ENCODE assay signal across 9 cellular contexts in genomic region chr5:143824851-143825720, GRCh38. TPM values are rescaled to one million over a fixed set of nuclear protein-coding genes. Genes with fewer than 3 reads are reported as not detected.
DNase-seq lines count a peak whose midpoint lies in the region; ATAC-seq, FAIRE-seq and TF ChIP-seq lines count a peak whose summit lies in the region.
"Had no signal": no experiment of that assay in that cellular context is flagged by ENCODE, and none has a peak within 500 bp of the region (broad histone marks: within the 10 kb centered on the region; RNA-seq: fewer than 3 reads in every experiment).

No MANE protein-coding gene starts in this region.

- H3K14ac ChIP-seq in H1 (ENCODE audit: insufficient read length): no peak overlapping the region

- intact Hi-C loops in CD4-positive, alpha-beta T cell (cut with DNase I, micrococcal nuclease): loop anchor here (1.0 to 10.0 kb wide), 13 partner anchors 368 to 1110 kb away; partner anchors contain the start of gene NR3C1 (in 1 of the 2)

- no peaks in the 10 kb centered on the region for H3K9me3 ChIP-seq in CD4-positive, alpha-beta T cell (ENCODE audit: control insufficient read depth, low read length)
- H3K9me3 ChIP-seq in H1 (ENCODE audit: insufficient read depth in 2 of 2, low read depth in 1 of 2, low read length in 1 of 2): no peaks in the 10 kb centered on the region

- peak overlapping the region; percentile 78; the same call in 1 of the 2 replicates for H2AFZ ChIP-seq in H1 (ENCODE audit: low read length)

- no peak overlapping the region for H2BK5ac ChIP-seq in H1 (ENCODE audit: low read depth, low read length)

- H3K9ac ChIP-seq in H1 (replicated peaks in 1 of 4; ENCODE audit: extremely low read depth in 1 of 4, low read depth in 3 of 4, low read length in 3 of 4): no peak overlapping the region

- CTCF ChIA-PET in CD4-positive, alpha-beta T cell (lab: Charles Lee): interaction anchor here (0.6 to 1.9 kb wide), 16 partner anchors 8 to 1169 kb away, joined by 3 to 7 read pairs (median 3); no protein-coding TSS in a partner anchor
- CTCF ChIA-PET in activated CD8-positive, alpha-beta T cell treated with anti-CD3 and anti-CD28 coated beads, Interleukin-2, amount 10 ng/mL, durations not matched to agents 7 days and 5 days (lab: Charles Lee): interaction anchor here (0.6 to 2.5 kb wide), 33 partner anchors 10 to 1184 kb away, joined by 3 to 12 read pairs (median 4); partner anchors contain the start of gene NR3C1
- CTCF ChIA-PET in H1 (lab: Charles Lee; ENCODE audit: partially characterized antibody): interaction anchor here (0.6 to 3.1 kb wide), 51 partner anchors 9 to 928 kb away, joined by 3 to 11 read pairs (median 3); partner anchors contain the start of gene NR3C1

- no peak overlapping the region for H4K91ac ChIP-seq in H1 (replicated peaks; ENCODE audit: insufficient read length, low read length)

- no peak overlapping the region for H2AK5ac ChIP-seq in H1 (ENCODE audit: low read depth, low read length)

- no peak overlapping the region for H3K4me2 ChIP-seq in H1 (ENCODE audit: insufficient read depth in 1 of 2, low read depth in 2 of 2, low read length in 2 of 2)

- TF ChIP-seq CTCF in CD4-positive, alpha-beta T cell (IDR thresholded peaks at IDR 0.05): peak; percentile 86
- TF ChIP-seq CTCF in H1 (IDR thresholded peaks at IDR 0.05; ENCODE audit: control extremely low read depth in 1 of 3, insufficient read depth in 1 of 3, low read depth in 1 of 3, low read length in 3 of 3): peak; percentile 81 to 94 (median 87)
- TF ChIP-seq CTCF in mesothelial cell of epicardium (IDR thresholded peaks at IDR 0.05; ENCODE audit: unreplicated experiment): peak; percentile 82

- no peak overlapping the region for H3K23ac ChIP-seq in H1 (ENCODE audit: insufficient read length)

- peaks cover 17% of the 10 kb centered on the region for H3K4me1 Mint-ChIP-seq in CD4-positive, alpha-beta T cell (ENCODE audit: low read depth)
- H3K4me1 Mint-ChIP-seq in activated CD8-positive, alpha-beta T cell treated with anti-CD3 and anti-CD28 coated beads, Interleukin-2, amount 10 ng/mL, durations not matched to agents 7 days and 5 days (ENCODE audit: low read depth): peaks cover 21% of the 10 kb centered on the region
- peaks cover 12% of the 10 kb centered on the region for H3K4me1 Mint-ChIP-seq in mesothelial cell of epicardium

- H2BK20ac ChIP-seq in H1 (ENCODE audit: low read length): no peak overlapping the region

- no peaks in the 10 kb centered on the region for H3K79me1 ChIP-seq in H1 (ENCODE audit: low read depth, low read length)

- TF ChIP-seq RAD21 in H1 (IDR thresholded peaks at IDR 0.05 in 1 of 2, conservative IDR thresholded peaks at IDR 0.05 in 1 of 2; ENCODE audit: low read depth in 2 of 2, low read length in 2 of 2): peak; percentile 98 to 99

- no peak overlapping the region for H2BK12ac ChIP-seq in H1 (ENCODE audit: low read depth, low read length)

- no peak overlapping the region for H4K8ac ChIP-seq in H1 (ENCODE audit: extremely low read depth, insufficient read depth, low read length)

- H3K9me3 Mint-ChIP-seq in CD4-positive, alpha-beta T cell: no peaks in the 10 kb centered on the region
- no peaks in the 10 kb centered on the region for H3K9me3 Mint-ChIP-seq in activated CD8-positive, alpha-beta T cell treated with anti-CD3 and anti-CD28 coated beads, Interleukin-2, amount 10 ng/mL, durations not matched to agents 7 days and 5 days (ENCODE audit: insufficient read depth)
- no peaks in the 10 kb centered on the region for H3K9me3 Mint-ChIP-seq in mesothelial cell of epicardium
- H3K9me3 Mint-ChIP-seq: activated naive CD4-positive, alpha-beta T cell treated with anti-CD3 and anti-CD28 coated beads, Interleukin-2, amount 50 U/mL, for 24 hours had no signal

- TF ChIP-seq EP300 in H1 (IDR thresholded peaks at IDR 0.05; ENCODE audit: borderline replicate concordance in 1 of 2, low read depth in 2 of 2, low read length in 2 of 2): no peak

- H3K56ac ChIP-seq in H1 (replicated peaks; ENCODE audit: insufficient read length, low read depth, low read length): no peak overlapping the region

- H3K27ac Mint-ChIP-seq in CD4-positive, alpha-beta T cell: no peak overlapping the region
- H3K27ac Mint-ChIP-seq in activated CD8-positive, alpha-beta T cell treated with anti-CD3 and anti-CD28 coated beads, Interleukin-2, amount 10 ng/mL, durations not matched to agents 7 days and 5 days: no peak overlapping the region
- H3K27ac Mint-ChIP-seq in mesothelial cell of epicardium: no peak overlapping the region
- H3K27ac Mint-ChIP-seq: activated naive CD4-positive, alpha-beta T cell treated with anti-CD3 and anti-CD28 coated beads, Interleukin-2, amount 50 U/mL, for 24 hours had no signal

- POLR2A ChIA-PET in CD4-positive, alpha-beta T cell (lab: Charles Lee): interaction anchor here (0.9 to 2.3 kb wide), 2 partner anchors 363 to 823 kb away, joined by 3 to 9 read pairs; no protein-coding TSS in a partner anchor
- POLR2A ChIA-PET in activated CD8-positive, alpha-beta T cell treated with anti-CD3 and anti-CD28 coated beads, Interleukin-2, amount 10 ng/mL, durations not matched to agents 7 days and 5 days (lab: Charles Lee): interaction anchor here (1.4 kb wide), 1 partner anchor 421 kb away, joined by 6 read pairs; the partner anchor contains the start of gene NR3C1
- POLR2A ChIA-PET in H1 (lab: Charles Lee; ENCODE audit: partially characterized antibody): interaction anchor here (1.0 kb wide), 1 partner anchor 48 kb away, joined by 3 read pairs; no protein-coding TSS in a partner anchor

- H3K27ac ChIP-seq in CD4-positive, alpha-beta T cell (ENCODE audit: low read depth, low read length): no peak overlapping the region
- no peak overlapping the region for H3K27ac ChIP-seq in H1 (ENCODE audit: low read depth, low read length)

- no peaks in the 10 kb centered on the region for H4K20me1 ChIP-seq in H1 (replicated peaks in 1 of 2; ENCODE audit: control insufficient read depth in 1 of 2, insufficient read depth in 2 of 2, low read length in 2 of 2)

- no peak overlapping the region for H2BK15ac ChIP-seq in H1 (ENCODE audit: low read length)

- no peak for TF ChIP-seq POLR2A in H1 (IDR thresholded peaks at IDR 0.05; ENCODE audit: control extremely low read depth in 1 of 2, low read depth in 2 of 2, low read length in 2 of 2)

- no peak overlapping the region for H3K4me3 ChIP-seq in H1 (ENCODE audit: extremely low read depth in 1 of 4, insufficient read depth in 2 of 4, low read depth in 3 of 4, low read length in 4 of 4)

- peak; percentile 75 to 85 (median 80) for DNase-seq in CD4-positive, alpha-beta T cell
- peak; percentile 54 for DNase-seq in NCI-H774 (lab: John Stamatoyannopoulos, UW)
- DNase-seq in activated CD8-positive, alpha-beta T cell treated with anti-CD3 and anti-CD28 coated beads, Interleukin-2, amount 10 ng/mL, durations not matched to agents 7 days and 5 days: peak; percentile 88
- DNase-seq in H1 (ENCODE audit: low read depth in 1 of 2, low spot score in 2 of 2): peak; percentile 80 to 95
- DNase-seq in mesothelial cell of epicardium (ENCODE audit: low spot score in 2 of 2, unreplicated experiment in 2 of 2): peak; percentile 66 to 86
- DNase-seq in stimulated activated CD8-positive, alpha-beta memory T cell treated with anti-CD3 and anti-CD28 coated beads, Interleukin-2, amount 100 ng/mL, for 48 hours (ENCODE audit: low read depth in 2 of 2): peak; percentile 71 to 77

- H3K18ac ChIP-seq in H1 (ENCODE audit: extremely low read depth, low read length): no peak overlapping the region

- peak; percentile 78 for FAIRE-seq in H1 (lab: Jason Lieb, UNC)

- H3K36me3 Mint-ChIP-seq in CD4-positive, alpha-beta T cell (ENCODE audit: low read depth): no peaks in the 10 kb centered on the region
- H3K36me3 Mint-ChIP-seq in activated CD8-positive, alpha-beta T cell treated with anti-CD3 and anti-CD28 coated beads, Interleukin-2, amount 10 ng/mL, durations not matched to agents 7 days and 5 days (ENCODE audit: low read depth): no peaks in the 10 kb centered on the region
- no peaks in the 10 kb centered on the region for H3K36me3 Mint-ChIP-seq in mesothelial cell of epicardium
- H3K36me3 Mint-ChIP-seq: activated naive CD4-positive, alpha-beta T cell treated with anti-CD3 and anti-CD28 coated beads, Interleukin-2, amount 50 U/mL, for 24 hours had no signal

- H3K4ac ChIP-seq in H1 (replicated peaks; ENCODE audit: insufficient read length, low read depth, low read length): no peak overlapping the region

- H3K4me3 Mint-ChIP-seq in CD4-positive, alpha-beta T cell: no peak overlapping the region
- no peak overlapping the region for H3K4me3 Mint-ChIP-seq in activated CD8-positive, alpha-beta T cell treated with anti-CD3 and anti-CD28 coated beads, Interleukin-2, amount 10 ng/mL, durations not matched to agents 7 days and 5 days
- no peak overlapping the region for H3K4me3 Mint-ChIP-seq in mesothelial cell of epicardium
- H3K4me3 Mint-ChIP-seq: activated naive CD4-positive, alpha-beta T cell treated with anti-CD3 and anti-CD28 coated beads, Interleukin-2, amount 50 U/mL, for 24 hours had no signal

- peaks cover 4% of the 10 kb centered on the region for H3K27me3 Mint-ChIP-seq in CD4-positive, alpha-beta T cell
- peaks cover 5% of the 10 kb centered on the region for H3K27me3 Mint-ChIP-seq in activated CD8-positive, alpha-beta T cell treated with anti-CD3 and anti-CD28 coated beads, Interleukin-2, amount 10 ng/mL, durations not matched to agents 7 days and 5 days (ENCODE audit: low read depth)
- no peaks in the 10 kb centered on the region for H3K27me3 Mint-ChIP-seq in mesothelial cell of epicardium (ENCODE audit: low read depth)
- H3K27me3 Mint-ChIP-seq: activated naive CD4-positive, alpha-beta T cell treated with anti-CD3 and anti-CD28 coated beads, Interleukin-2, amount 50 U/mL, for 24 hours had no signal

- WGBS in H1 (ENCODE audit: extremely low coverage in 1 of 2, insufficient coverage in 1 of 2, insufficient read length in 1 of 2, insufficient replicate concordance in 2 of 2, low coverage in 1 of 2, low lambda C conversion rate in 2 of 2, missing lambda C conversion rate in 1 of 2), 2 experiments: 62% methylated on average over 8 of the region's 8 CpGs; no CpG with 5 or more reads in 1 of the 2 experiments

- H4K5ac ChIP-seq in H1 (ENCODE audit: insufficient read length, low read depth, low read length): no peak overlapping the region

- no peaks in the 10 kb centered on the region for H3K4me1 ChIP-seq in H1 (replicated peaks in 1 of 4; ENCODE audit: control insufficient read depth in 3 of 4, insufficient read depth in 4 of 4, low read length in 3 of 4)

- H3K79me2 ChIP-seq in H1 (ENCODE audit: control insufficient read depth in 1 of 2, insufficient read depth in 2 of 2, low read length in 2 of 2): no peaks in the 10 kb centered on the region

- no peaks in the 10 kb centered on the region for H3K23me2 ChIP-seq in H1 (ENCODE audit: low read depth, low read length)

- H2BK120ac ChIP-seq in H1 (replicated peaks; ENCODE audit: low read depth, low read length): no peak overlapping the region

- ATAC-seq in CD4-positive, alpha-beta T cell (ENCODE audit: poor library complexity): peak; percentile 94
- ATAC-seq in GM19351 (IDR thresholded peaks at IDR 0.05; ENCODE audit: unreplicated experiment): peak; percentile 52
- ATAC-seq in HG03520 (IDR thresholded peaks at IDR 0.05; ENCODE audit: unreplicated experiment): peak; percentile 54
- ATAC-seq in activated CD8-positive, alpha-beta T cell treated with anti-CD3 and anti-CD28 coated beads, Interleukin-2, amount 10 ng/mL, durations not matched to agents 7 days and 5 days: peak; percentile 87

- H3K36me3 ChIP-seq in H1 (ENCODE audit: control insufficient read depth in 2 of 4, insufficient read depth in 4 of 4, low read length in 3 of 4): no peaks in the 10 kb centered on the region

- no peaks in the 10 kb centered on the region for H3K27me3 ChIP-seq in CD4-positive, alpha-beta T cell (ENCODE audit: control insufficient read depth, insufficient read depth, low read length)
- no peaks in the 10 kb centered on the region for H3K27me3 ChIP-seq in H1 (replicated peaks in 1 of 4; ENCODE audit: control insufficient read depth in 3 of 4, extremely low read depth in 1 of 4, insufficient read depth in 3 of 4, low read length in 3 of 4)

RNA-seq across cellular contexts. Expression of gene HMHB1, which starts 13.1 kb away (rescaled TPM):
- not detected for total RNA-seq in CD4-positive, alpha-beta T cell
- total RNA-seq in activated CD8-positive, alpha-beta T cell treated with anti-CD3 and anti-CD28 coated beads, Interleukin-2, amount 10 ng/mL, durations not matched to agents 7 days and 5 days: not detected
- total RNA-seq in H1 (2021; fragmentation: NEBNext Ultra II Directional; extraction: Animal tissue kit (Norgen Biotek cat#: 25700)): not detected in 2 replicates
- not detected in 2 replicates for polyA plus RNA-seq in H1 (2011; rRNA removed)
- not detected for polyA plus RNA-seq in H1 (2011; cell fraction: cytosol; rRNA removed)
- not detected for polyA plus RNA-seq in H1 (2011; cell fraction: nucleus; rRNA removed)
- polyA plus RNA-seq in H1 (2012, experiment 1 of 2): not detected in 4 replicates
- polyA plus RNA-seq in H1 (2012, experiment 2 of 2): not detected
- not detected for polyA plus RNA-seq in H1 (2013, experiment 1 of 2)
- not detected for polyA plus RNA-seq in H1 (2013, experiment 2 of 2)
- polyA minus RNA-seq in H1 (2011; rRNA and poly(A)+ RNA removed): not detected in 2 replicates
- not detected for polyA minus RNA-seq in H1 (2011; cell fraction: cytosol; rRNA and poly(A)+ RNA removed)
- not detected for polyA minus RNA-seq in H1 (2011; cell fraction: nucleus; rRNA and poly(A)+ RNA removed)
- not detected in 3 replicates for total RNA-seq in mesothelial cell of epicardium
